1 cellular context compared by ENCODE assay signal in genomic region chr1:20167126-20167525, GRCh38.
TF ChIP-seq lines count a peak whose summit lies in the region.

No MANE protein-coding gene starts in this region.

TF ChIP-seq in H1, 55 proteins besides CTCF, POLR2A, EP300 and RAD21:
- TF ChIP-seq EGR1 (IDR thresholded peaks at IDR 0.05; ENCODE audit: borderline replicate concordance, low read depth, low read length) (no peak), CBX5 (IDR thresholded peaks at IDR 0.05; ENCODE audit: low read depth, low read length) (no peak), E2F6 (IDR thresholded peaks at IDR 0.05) (no peak), NRF1 (IDR thresholded peaks at IDR 0.05; ENCODE audit: low read depth, low read length) (no peak), ATF3 (IDR thresholded peaks at IDR 0.05; ENCODE audit: insufficient read depth, low read depth, low read length) (no peak), ATF2 (IDR thresholded peaks at IDR 0.05; ENCODE audit: low read length) (no peak), ZNF274 (IDR thresholded peaks at IDR 0.05; ENCODE audit: borderline replicate concordance, extremely low read depth, low read length) (no peak), KDM1A (IDR thresholded peaks at IDR 0.05; ENCODE audit: borderline replicate concordance, low read length) (no peak), TEAD4 (IDR thresholded peaks at IDR 0.05; ENCODE audit: low read depth, low read length) (no peak), MAX (IDR thresholded peaks at IDR 0.05) (no peak), GTF2F1 (IDR thresholded peaks at IDR 0.05; ENCODE audit: borderline replicate concordance, low read depth, low read length) (no peak), USF2 (IDR thresholded peaks at IDR 0.05; ENCODE audit: low read length) (no peak), CHD7 (IDR thresholded peaks at IDR 0.05; ENCODE audit: insufficient replicate concordance, low read length) (no peak), SP1 (IDR thresholded peaks at IDR 0.05; ENCODE audit: low read depth, low read length) (no peak), CHD1 (IDR thresholded peaks at IDR 0.05; ENCODE audit: low read depth, low read length) (no peak), EZH2 (IDR thresholded peaks at IDR 0.05; ENCODE audit: low read depth, low read length, severe bottlenecking) (no peak), TAF1 (IDR thresholded peaks at IDR 0.05; ENCODE audit: low read depth, low read length) (no peak), SP2 (IDR thresholded peaks at IDR 0.05; ENCODE audit: low read length) (no peak), TCF12 (IDR thresholded peaks at IDR 0.05; ENCODE audit: low read depth, low read length) (no peak), SRF (IDR thresholded peaks at IDR 0.05; ENCODE audit: low read depth, low read length) (no peak)
